In the genomic region with DNA sequence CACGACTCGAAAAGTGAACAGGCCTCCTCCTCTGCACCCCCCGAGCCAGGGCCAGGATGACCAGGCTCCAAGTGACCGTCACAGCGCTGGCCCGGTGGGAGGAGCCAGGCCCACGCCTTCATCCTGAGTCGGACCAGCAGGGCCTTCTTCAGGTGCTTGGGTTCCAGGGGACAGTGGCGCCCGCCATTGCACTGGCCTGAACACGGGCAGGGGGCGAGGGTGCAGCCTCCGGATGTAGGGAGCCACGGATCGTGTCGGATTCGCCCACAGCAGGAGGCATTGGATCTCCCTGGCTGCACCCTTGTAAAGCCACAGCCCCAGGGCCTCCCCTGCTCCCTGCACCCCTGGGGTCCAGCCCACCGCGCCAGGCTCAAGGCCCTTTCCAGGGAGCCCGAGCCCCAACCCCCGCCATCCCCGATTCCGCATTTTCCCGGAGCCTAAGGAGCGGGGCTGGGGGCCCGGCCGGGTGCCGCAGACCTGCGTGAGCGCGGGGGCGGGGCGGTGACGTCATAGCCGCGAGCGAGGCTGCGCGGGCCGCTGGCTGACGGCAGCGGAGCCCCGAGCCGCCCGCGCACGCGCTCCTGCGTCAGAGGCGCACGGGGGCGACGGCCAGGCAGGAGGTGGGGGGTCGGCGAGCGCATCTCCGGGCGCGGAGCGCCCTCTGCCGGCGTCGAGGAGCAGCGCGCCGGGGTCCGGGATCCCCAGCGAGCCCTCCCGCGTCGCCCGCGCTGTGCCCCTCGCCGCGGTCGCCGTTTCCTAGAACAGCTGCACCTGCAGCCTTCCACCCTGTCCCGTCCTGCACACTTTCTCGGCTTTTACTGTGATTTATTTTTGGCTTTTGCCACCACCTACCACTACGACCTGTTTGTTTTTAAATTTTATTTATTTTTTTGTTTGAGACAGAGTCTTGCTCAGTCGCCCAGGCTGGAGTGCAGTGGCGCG, we compare ENCODE assay signal across 1 cellular context.
TF ChIP-seq lines count a peak whose summit lies in the region.

No MANE protein-coding gene starts in this region.

TF ChIP-seq in GM23338, 12 proteins besides CTCF, POLR2A, EP300 and RAD21 (continued from another document):
- TF ChIP-seq, protein P1, sequence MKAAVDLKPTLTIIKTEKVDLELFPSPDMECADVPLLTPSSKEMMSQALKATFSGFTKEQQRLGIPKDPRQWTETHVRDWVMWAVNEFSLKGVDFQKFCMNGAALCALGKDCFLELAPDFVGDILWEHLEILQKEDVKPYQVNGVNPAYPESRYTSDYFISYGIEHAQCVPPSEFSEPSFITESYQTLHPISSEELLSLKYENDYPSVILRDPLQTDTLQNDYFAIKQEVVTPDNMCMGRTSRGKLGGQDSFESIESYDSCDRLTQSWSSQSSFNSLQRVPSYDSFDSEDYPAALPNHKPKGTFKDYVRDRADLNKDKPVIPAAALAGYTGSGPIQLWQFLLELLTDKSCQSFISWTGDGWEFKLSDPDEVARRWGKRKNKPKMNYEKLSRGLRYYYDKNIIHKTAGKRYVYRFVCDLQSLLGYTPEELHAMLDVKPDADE (IDR thresholded peaks at IDR 0.05): no peak
- TF ChIP-seq, protein P2, sequence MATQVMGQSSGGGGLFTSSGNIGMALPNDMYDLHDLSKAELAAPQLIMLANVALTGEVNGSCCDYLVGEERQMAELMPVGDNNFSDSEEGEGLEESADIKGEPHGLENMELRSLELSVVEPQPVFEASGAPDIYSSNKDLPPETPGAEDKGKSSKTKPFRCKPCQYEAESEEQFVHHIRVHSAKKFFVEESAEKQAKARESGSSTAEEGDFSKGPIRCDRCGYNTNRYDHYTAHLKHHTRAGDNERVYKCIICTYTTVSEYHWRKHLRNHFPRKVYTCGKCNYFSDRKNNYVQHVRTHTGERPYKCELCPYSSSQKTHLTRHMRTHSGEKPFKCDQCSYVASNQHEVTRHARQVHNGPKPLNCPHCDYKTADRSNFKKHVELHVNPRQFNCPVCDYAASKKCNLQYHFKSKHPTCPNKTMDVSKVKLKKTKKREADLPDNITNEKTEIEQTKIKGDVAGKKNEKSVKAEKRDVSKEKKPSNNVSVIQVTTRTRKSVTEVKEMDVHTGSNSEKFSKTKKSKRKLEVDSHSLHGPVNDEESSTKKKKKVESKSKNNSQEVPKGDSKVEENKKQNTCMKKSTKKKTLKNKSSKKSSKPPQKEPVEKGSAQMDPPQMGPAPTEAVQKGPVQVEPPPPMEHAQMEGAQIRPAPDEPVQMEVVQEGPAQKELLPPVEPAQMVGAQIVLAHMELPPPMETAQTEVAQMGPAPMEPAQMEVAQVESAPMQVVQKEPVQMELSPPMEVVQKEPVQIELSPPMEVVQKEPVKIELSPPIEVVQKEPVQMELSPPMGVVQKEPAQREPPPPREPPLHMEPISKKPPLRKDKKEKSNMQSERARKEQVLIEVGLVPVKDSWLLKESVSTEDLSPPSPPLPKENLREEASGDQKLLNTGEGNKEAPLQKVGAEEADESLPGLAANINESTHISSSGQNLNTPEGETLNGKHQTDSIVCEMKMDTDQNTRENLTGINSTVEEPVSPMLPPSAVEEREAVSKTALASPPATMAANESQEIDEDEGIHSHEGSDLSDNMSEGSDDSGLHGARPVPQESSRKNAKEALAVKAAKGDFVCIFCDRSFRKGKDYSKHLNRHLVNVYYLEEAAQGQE (IDR thresholded peaks at IDR 0.05; ENCODE audit: unreplicated experiment): no peak
- no peak for TF ChIP-seq JUNB (IDR thresholded peaks at IDR 0.05; ENCODE audit: unreplicated experiment)
- no peak for TF ChIP-seq EZH2phosphoT487 (IDR thresholded peaks at IDR 0.05; ENCODE audit: unreplicated experiment)
- TF ChIP-seq CREB1 (CRISPR knock-in tag; IDR thresholded peaks at IDR 0.05; ENCODE audit: low read depth): peak; percentile 99
- TF ChIP-seq, protein P3, sequence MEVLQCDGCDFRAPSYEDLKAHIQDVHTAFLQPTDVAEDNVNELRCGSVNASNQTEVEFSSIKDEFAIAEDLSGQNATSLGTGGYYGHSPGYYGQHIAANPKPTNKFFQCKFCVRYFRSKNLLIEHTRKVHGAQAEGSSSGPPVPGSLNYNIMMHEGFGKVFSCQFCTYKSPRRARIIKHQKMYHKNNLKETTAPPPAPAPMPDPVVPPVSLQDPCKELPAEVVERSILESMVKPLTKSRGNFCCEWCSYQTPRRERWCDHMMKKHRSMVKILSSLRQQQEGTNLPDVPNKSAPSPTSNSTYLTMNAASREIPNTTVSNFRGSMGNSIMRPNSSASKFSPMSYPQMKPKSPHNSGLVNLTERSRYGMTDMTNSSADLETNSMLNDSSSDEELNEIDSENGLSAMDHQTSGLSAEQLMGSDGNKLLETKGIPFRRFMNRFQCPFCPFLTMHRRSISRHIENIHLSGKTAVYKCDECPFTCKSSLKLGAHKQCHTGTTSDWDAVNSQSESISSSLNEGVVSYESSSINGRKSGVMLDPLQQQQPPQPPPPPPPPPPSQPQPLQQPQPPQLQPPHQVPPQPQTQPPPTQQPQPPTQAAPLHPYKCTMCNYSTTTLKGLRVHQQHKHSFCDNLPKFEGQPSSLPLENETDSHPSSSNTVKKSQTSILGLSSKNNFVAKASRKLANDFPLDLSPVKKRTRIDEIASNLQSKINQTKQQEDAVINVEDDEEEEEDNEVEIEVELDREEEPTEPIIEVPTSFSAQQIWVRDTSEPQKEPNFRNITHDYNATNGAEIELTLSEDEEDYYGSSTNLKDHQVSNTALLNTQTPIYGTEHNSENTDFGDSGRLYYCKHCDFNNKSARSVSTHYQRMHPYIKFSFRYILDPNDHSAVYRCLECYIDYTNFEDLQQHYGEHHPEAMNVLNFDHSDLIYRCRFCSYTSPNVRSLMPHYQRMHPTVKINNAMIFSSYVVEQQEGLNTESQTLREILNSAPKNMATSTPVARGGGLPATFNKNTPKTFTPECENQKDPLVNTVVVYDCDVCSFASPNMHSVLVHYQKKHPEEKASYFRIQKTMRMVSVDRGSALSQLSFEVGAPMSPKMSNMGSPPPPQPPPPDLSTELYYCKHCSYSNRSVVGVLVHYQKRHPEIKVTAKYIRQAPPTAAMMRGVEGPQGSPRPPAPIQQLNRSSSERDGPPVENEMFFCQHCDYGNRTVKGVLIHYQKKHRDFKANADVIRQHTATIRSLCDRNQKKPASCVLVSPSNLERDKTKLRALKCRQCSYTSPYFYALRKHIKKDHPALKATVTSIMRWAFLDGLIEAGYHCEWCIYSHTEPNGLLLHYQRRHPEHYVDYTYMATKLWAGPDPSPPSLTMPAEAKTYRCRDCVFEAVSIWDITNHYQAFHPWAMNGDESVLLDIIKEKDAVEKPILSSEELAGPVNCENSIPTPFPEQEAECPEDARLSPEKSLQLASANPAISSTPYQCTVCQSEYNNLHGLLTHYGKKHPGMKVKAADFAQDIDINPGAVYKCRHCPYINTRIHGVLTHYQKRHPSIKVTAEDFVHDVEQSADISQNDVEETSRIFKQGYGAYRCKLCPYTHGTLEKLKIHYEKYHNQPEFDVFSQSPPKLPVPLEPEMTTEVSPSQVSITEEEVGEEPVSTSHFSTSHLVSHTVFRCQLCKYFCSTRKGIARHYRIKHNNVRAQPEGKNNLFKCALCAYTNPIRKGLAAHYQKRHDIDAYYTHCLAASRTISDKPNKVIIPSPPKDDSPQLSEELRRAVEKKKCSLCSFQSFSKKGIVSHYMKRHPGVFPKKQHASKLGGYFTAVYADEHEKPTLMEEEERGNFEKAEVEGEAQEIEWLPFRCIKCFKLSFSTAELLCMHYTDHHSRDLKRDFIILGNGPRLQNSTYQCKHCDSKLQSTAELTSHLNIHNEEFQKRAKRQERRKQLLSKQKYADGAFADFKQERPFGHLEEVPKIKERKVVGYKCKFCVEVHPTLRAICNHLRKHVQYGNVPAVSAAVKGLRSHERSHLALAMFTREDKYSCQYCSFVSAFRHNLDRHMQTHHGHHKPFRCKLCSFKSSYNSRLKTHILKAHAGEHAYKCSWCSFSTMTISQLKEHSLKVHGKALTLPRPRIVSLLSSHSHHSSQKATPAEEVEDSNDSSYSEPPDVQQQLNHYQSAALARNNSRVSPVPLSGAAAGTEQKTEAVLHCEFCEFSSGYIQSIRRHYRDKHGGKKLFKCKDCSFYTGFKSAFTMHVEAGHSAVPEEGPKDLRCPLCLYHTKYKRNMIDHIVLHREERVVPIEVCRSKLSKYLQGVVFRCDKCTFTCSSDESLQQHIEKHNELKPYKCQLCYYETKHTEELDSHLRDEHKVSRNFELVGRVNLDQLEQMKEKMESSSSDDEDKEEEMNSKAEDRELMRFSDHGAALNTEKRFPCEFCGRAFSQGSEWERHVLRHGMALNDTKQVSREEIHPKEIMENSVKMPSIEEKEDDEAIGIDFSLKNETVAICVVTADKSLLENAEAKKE (CRISPR knock-in tag; IDR thresholded peaks at IDR 0.05): no peak
